27 cellular contexts compared by ENCODE assay signal in genomic region chr22:18116634-18117033, GRCh38. TPM values are rescaled to one million over a fixed set of nuclear protein-coding genes. Genes with fewer than 3 reads are reported as not detected.
"Had no signal": no experiment of that assay in that cellular context is flagged by ENCODE, and none has a peak within 500 bp of the region (broad histone marks: within the 10 kb centered on the region; RNA-seq: fewer than 3 reads in every experiment).

No MANE protein-coding gene starts in this region.

- H3K36me3 Mint-ChIP-seq: immature natural killer cell; mesothelial cell of epicardium; naive B cell; natural killer cell treated with Interleukin-12 subunit alpha and Interleukin-12 subunit beta and Interleukin-15 and Interleukin-18, amount 100 ng/mL, for 72 hours; stimulated activated effector memory CD8-positive, alpha-beta T cell treated with anti-CD3 and anti-CD28 coated beads, Interleukin-12 subunit alpha, Interleukin-12 subunit beta, amount 100 ng/mL, for 72 hours; type B pancreatic cell had no signal

- H3K27ac Mint-ChIP-seq: immature natural killer cell; mesothelial cell of epicardium; naive B cell; natural killer cell treated with Interleukin-12 subunit alpha and Interleukin-12 subunit beta and Interleukin-15 and Interleukin-18, amount 100 ng/mL, for 72 hours; stimulated activated effector memory CD8-positive, alpha-beta T cell treated with anti-CD3 and anti-CD28 coated beads, Interleukin-12 subunit alpha, Interleukin-12 subunit beta, amount 100 ng/mL, for 72 hours; type B pancreatic cell had no signal

- H3K36me3 ChIP-seq: tibial artery had no signal

- H3K4me3 Mint-ChIP-seq: effector memory CD8-positive, alpha-beta T cell; immature natural killer cell; mesothelial cell of epicardium; natural killer cell treated with Interleukin-12 subunit alpha and Interleukin-12 subunit beta and Interleukin-15 and Interleukin-18, amount 100 ng/mL, for 72 hours; neural crest cell; stimulated activated effector memory CD8-positive, alpha-beta T cell treated with anti-CD3 and anti-CD28 coated beads, Interleukin-12 subunit alpha, Interleukin-12 subunit beta, amount 100 ng/mL, for 72 hours; type B pancreatic cell had no signal

- H3K4me1 Mint-ChIP-seq: mesothelial cell of epicardium, neural crest cell had no signal

- H3K4me3 ChIP-seq: gastroesophageal sphincter, mucosa of descending colon, stomach, testis, tibial artery had no signal

- H3K4me1 ChIP-seq: testis had no signal

- H3K9me3 ChIP-seq: gastroesophageal sphincter, mucosa of descending colon, stomach, testis, tibial artery had no signal

- H3K27ac ChIP-seq: epithelial cell of prostate, gastroesophageal sphincter, stomach, testis had no signal

- H3K9me3 Mint-ChIP-seq: effector memory CD8-positive, alpha-beta T cell; immature natural killer cell; mesothelial cell of epicardium; naive B cell; natural killer cell treated with Interleukin-12 subunit alpha and Interleukin-12 subunit beta and Interleukin-15 and Interleukin-18, amount 100 ng/mL, for 72 hours; neural crest cell; stimulated activated effector memory CD8-positive, alpha-beta T cell treated with anti-CD3 and anti-CD28 coated beads, Interleukin-12 subunit alpha, Interleukin-12 subunit beta, amount 100 ng/mL, for 72 hours; type B pancreatic cell had no signal

- H3K27me3 ChIP-seq: gastroesophageal sphincter, testis, tibial artery had no signal

- DNase-seq: cerebellar nuclear complex; cortex of kidney; effector memory CD8-positive, alpha-beta T cell; foreskin fibroblast; hypothalamus; immature natural killer cell; islet precursor cell; kidney glomerular epithelial cell; mesenchymal stem cell; mucosa of descending colon; naive B cell; retina; stimulated activated CD4-positive, alpha-beta T cell treated with anti-CD3 and anti-CD28 coated beads, Interleukin-2, amount 100 ng/mL, for 24 hours; stimulated activated CD4-positive, alpha-beta T cell treated with anti-CD3 and anti-CD28 coated beads, Interleukin-4, amount 100 ng/mL, for 24 hours; stimulated activated naive CD4-positive, alpha-beta T cell treated with Interleukin-2 at 50 U/mL for 16 hours; stomach; testis; tibial artery had no signal

- ATAC-seq: effector memory CD8-positive, alpha-beta T cell; esophagus mucosa; gastroesophageal sphincter; mucosa of descending colon; natural killer cell treated with Interleukin-12 subunit alpha and Interleukin-12 subunit beta and Interleukin-15 and Interleukin-18, amount 100 ng/mL, for 72 hours; sciatic nerve; stimulated activated effector memory CD8-positive, alpha-beta T cell treated with anti-CD3 and anti-CD28 coated beads, Interleukin-12 subunit alpha, Interleukin-12 subunit beta, amount 100 ng/mL, for 72 hours had no signal

RNA-seq across cellular contexts. Expression of gene TUBA8, which starts 6.0 kb away (rescaled TPM):
- total RNA-seq: stomach had no signal
